ENCODE assay signal across 1 cellular context in the genomic region with DNA sequence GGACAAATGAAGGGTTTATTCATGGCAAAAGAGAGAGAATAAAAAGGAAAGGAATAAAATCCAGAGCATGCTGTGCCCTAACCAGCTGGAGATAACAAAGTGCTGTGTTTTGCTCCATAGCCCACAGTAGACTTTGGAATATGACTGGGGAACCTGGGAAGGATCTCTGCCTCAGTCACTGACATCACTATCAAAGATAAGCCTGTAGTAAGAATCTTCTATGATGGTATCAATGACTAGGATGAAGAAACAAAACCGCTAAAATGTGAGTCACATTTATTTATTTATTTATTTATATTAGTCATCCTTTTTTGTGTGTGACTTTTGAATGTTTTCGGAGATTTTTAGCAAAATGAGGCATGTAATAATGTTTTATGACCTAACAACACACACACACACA.
TF ChIP-seq lines count a peak whose summit lies in the region.

No MANE protein-coding gene starts in this region.

TF ChIP-seq in HEK293, 187 proteins besides CTCF, POLR2A, EP300 and RAD21 (continued from another document):
- TF ChIP-seq ZNF626 (tag by site-specific recombination; IDR thresholded peaks at IDR 0.05): no peak
- TF ChIP-seq ZNF169 (tag by site-specific recombination; IDR thresholded peaks at IDR 0.05): no peak
- TF ChIP-seq ZNF544 (tag by site-specific recombination; IDR thresholded peaks at IDR 0.05): no peak
- TF ChIP-seq KLF8 (tag by site-specific recombination; IDR thresholded peaks at IDR 0.05): peak; percentile 41; the same call in 1 of the 2 replicates
- no peak for TF ChIP-seq ZNF146 (tag by site-specific recombination; IDR thresholded peaks at IDR 0.05)
- TF ChIP-seq ZSCAN23 (tag by site-specific recombination; IDR thresholded peaks at IDR 0.05): no peak
- TF ChIP-seq ZNF266 (tag by site-specific recombination; IDR thresholded peaks at IDR 0.05; ENCODE audit: low read depth): no peak
- no peak for TF ChIP-seq HOXA7 (CRISPR knock-in tag; IDR thresholded peaks at IDR 0.05; ENCODE audit: borderline replicate concordance)
- TF ChIP-seq, protein P1, sequence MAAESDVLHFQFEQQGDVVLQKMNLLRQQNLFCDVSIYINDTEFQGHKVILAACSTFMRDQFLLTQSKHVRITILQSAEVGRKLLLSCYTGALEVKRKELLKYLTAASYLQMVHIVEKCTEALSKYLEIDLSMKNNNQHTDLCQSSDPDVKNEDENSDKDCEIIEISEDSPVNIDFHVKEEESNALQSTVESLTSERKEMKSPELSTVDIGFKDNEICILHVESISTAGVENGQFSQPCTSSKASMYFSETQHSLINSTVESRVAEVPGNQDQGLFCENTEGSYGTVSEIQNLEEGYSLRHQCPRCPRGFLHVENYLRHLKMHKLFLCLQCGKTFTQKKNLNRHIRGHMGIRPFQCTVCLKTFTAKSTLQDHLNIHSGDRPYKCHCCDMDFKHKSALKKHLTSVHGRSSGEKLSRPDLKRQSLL (tag by site-specific recombination; IDR thresholded peaks at IDR 0.05): no peak
- TF ChIP-seq ZNF423 (tag by site-specific recombination; IDR thresholded peaks at IDR 0.05): no peak
